ENCODE assay signal across 20 cellular contexts in genomic region chr9:14640967-14641366, GRCh38. TPM values are rescaled to one million over a fixed set of nuclear protein-coding genes. Genes with fewer than 3 reads are reported as not detected.
DNase-seq lines count a peak whose midpoint lies in the region; ATAC-seq, FAIRE-seq and TF ChIP-seq lines count a peak whose summit lies in the region.
"Had no signal": no experiment of that assay in that cellular context is flagged by ENCODE, and none has a peak within 500 bp of the region (broad histone marks: within the 10 kb centered on the region; RNA-seq: fewer than 3 reads in every experiment).

No MANE protein-coding gene starts in this region.

- peaks cover 30% of the 10 kb centered on the region for H4K20me1 ChIP-seq in OCI-LY3 (ENCODE audit: insufficient read depth, low read length)
- H4K20me1 ChIP-seq in osteoblast (ENCODE audit: insufficient read depth, low read length): no peaks in the 10 kb centered on the region

- no peak overlapping the region for H2AFZ ChIP-seq in OCI-LY3 (ENCODE audit: low read depth, low read length)
- H2AFZ ChIP-seq in osteoblast (ENCODE audit: low read length): no peak overlapping the region
- H2AFZ ChIP-seq: GM23248 had no signal

- H3K9me3 ChIP-seq in OCI-LY3 (ENCODE audit: insufficient read depth, low read length) (no peaks in the 10 kb centered on the region), osteoblast (ENCODE audit: low read depth, low read length) (no peaks in the 10 kb centered on the region), heart right ventricle (no peaks in the 10 kb centered on the region)
- H3K9me3 ChIP-seq: BE2C, Caco-2, HAP-1 had no signal

- FAIRE-seq in GM12892 (lab: Jason Lieb, UNC): no peak
- FAIRE-seq: D721Med, GM19239 had no signal

- DNase-seq in osteoblast (ENCODE audit: insufficient read length, low spot score, missing footprints) (peak; percentile 84), T-helper 2 cell (no peak), heart right ventricle (no peak), GM12892 (ENCODE audit: insufficient read length) (no peak)
- DNase-seq: ACHN; BE2C; C1 segment of cervical spinal cord; Caco-2; CD4-positive, CD25-positive, alpha-beta regulatory T cell; CD8-positive, alpha-beta memory T cell; DMS79; GDM1; GM23248; KBM-7 had no signal

- ATAC-seq in GM19351 (IDR thresholded peaks at IDR 0.05; ENCODE audit: unreplicated experiment) (peak; percentile 59), heart right ventricle (no peak)

- WGBS in heart right ventricle, 2 donors: 97% methylated on average over 1 of the region's 1 CpG

- H3K79me2 ChIP-seq in OCI-LY3 (ENCODE audit: low read length) (no peaks in the 10 kb centered on the region), osteoblast (ENCODE audit: insufficient read depth, low read length) (no peaks in the 10 kb centered on the region)

- intact Hi-C loops in heart right ventricle (cut with DNase I): loop anchor here in 1 of 10 donors (10.0 kb wide), 1 partner anchor 166 kb away; no protein-coding TSS in a partner anchor

- H3K27me3 ChIP-seq in OCI-LY3 (ENCODE audit: low read depth, low read length) (no peaks in the 10 kb centered on the region), osteoblast (ENCODE audit: insufficient read depth, low read length) (no peaks in the 10 kb centered on the region), heart right ventricle (no peaks in the 10 kb centered on the region)
- H3K27me3 ChIP-seq: BE2C had no signal

- H3K4me1 ChIP-seq in OCI-LY3 (ENCODE audit: low read length): peaks cover 14% of the 10 kb centered on the region
- H3K4me1 ChIP-seq in osteoblast (ENCODE audit: insufficient read depth, low read length): no peaks in the 10 kb centered on the region
- no peaks in the 10 kb centered on the region for H3K4me1 ChIP-seq in heart right ventricle
- H3K4me1 ChIP-seq: BE2C, Caco-2, HAP-1 had no signal

- peak overlapping the region; percentile 37 for H3K4me2 ChIP-seq in OCI-LY3 (ENCODE audit: low read length)
- H3K4me2 ChIP-seq in osteoblast (ENCODE audit: insufficient read depth, low read length): no peak overlapping the region

- no peak overlapping the region for H3K9ac ChIP-seq in OCI-LY3 (ENCODE audit: low read length)
- H3K9ac ChIP-seq: GM23248 had no signal

- TF ChIP-seq POLR2A in GM12892 (IDR thresholded peaks at IDR 0.05; ENCODE audit: low read depth, low read length): no peak

- peaks cover 17% of the 10 kb centered on the region for H3K36me3 ChIP-seq in OCI-LY3 (replicated peaks; ENCODE audit: low read depth, low read length)
- H3K36me3 ChIP-seq in osteoblast (ENCODE audit: insufficient read depth, low read length): no peaks in the 10 kb centered on the region
- H3K36me3 ChIP-seq in heart right ventricle: peaks cover 0 to 34% (median 0%) of the 10 kb centered on the region in 9 donors
- H3K36me3 ChIP-seq: BE2C, HAP-1 had no signal

- no peak for TF ChIP-seq CTCF in OCI-LY3 (IDR thresholded peaks at IDR 0.05; ENCODE audit: low read depth, low read length)
- TF ChIP-seq CTCF in osteoblast (IDR thresholded peaks at IDR 0.05; ENCODE audit: extremely low read depth, low read depth, low read length): no peak
- TF ChIP-seq CTCF in heart right ventricle (IDR thresholded peaks at IDR 0.05): no peak

- H3K27ac ChIP-seq in OCI-LY3 (ENCODE audit: low read length) (no peak overlapping the region), osteoblast (ENCODE audit: low read depth, low read length) (no peak overlapping the region), heart right ventricle (no peak overlapping the region)
- H3K27ac ChIP-seq: GM23248, HL-60 had no signal

- no peak overlapping the region for H3K4me3 ChIP-seq in OCI-LY3 (ENCODE audit: low read length)
- H3K4me3 ChIP-seq in osteoblast (ENCODE audit: insufficient read depth, low read length): no peak overlapping the region
- no peak overlapping the region for H3K4me3 ChIP-seq in heart right ventricle
- H3K4me3 ChIP-seq: GM23248, HAP-1 had no signal

RNA-seq across cellular contexts. Expression of gene ZDHHC21, which starts 52.3 kb away (rescaled TPM):
- 10.1 and 10.6 TPM in 2 replicates for total RNA-seq in osteoblast
- 1 to 10 TPM; 5.9 to 8.4 (median 7.2) TPM for total RNA-seq in heart right ventricle
- 1 to 10 TPM; 1.9 to 7.5 TPM for polyA plus RNA-seq in heart right ventricle
- 8.8 TPM for polyA plus RNA-seq in GM12892 (2012; ENCODE audit: missing spikeins)
